Comparison of ENCODE assay signal across 29 cellular contexts in the genomic region with DNA sequence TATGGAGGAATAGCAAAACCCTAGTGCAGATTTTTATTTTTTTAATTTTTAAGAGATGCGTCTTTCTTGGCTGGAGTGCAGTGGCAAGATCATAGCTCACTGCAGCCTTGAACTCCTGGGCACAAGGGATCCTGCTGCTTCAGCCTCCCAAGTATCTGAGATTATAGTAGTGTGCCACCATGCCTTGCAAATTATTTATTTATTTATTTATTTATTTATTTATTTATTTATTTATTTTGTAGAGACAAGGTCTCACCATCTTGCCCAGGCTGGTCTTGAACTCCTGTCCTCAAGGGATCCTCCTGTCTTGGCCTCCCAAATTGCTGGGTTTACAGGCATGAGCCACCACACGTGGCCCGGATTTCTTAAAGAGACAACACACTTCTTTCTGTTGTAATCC.
"Had no signal": no experiment of that assay in that cellular context is flagged by ENCODE, and none has a peak within 500 bp of the region (broad histone marks: within the 10 kb centered on the region; RNA-seq: fewer than 3 reads in every experiment).

No MANE protein-coding gene starts in this region.

- H3K9me3 ChIP-seq: testis, thoracic aorta, thyroid gland, tibial artery, upper lobe of right lung, uterus, vagina had no signal

- DNase-seq: stimulated activated CD4-positive, alpha-beta T cell treated with anti-CD3 and anti-CD28 coated beads, Interleukin-2, amount 100 ng/mL, for 48 hours; stimulated activated CD4-positive, alpha-beta T cell treated with anti-CD3 and anti-CD28 coated beads, Interleukin-4, amount 100 ng/mL, for 1 hour; stimulated activated CD4-positive, alpha-beta T cell treated with anti-CD3 and anti-CD28 coated beads, Interleukin-4, amount 100 ng/mL, for 24 hours; stimulated activated CD4-positive, alpha-beta T cell treated with anti-CD3 and anti-CD28 coated beads, Interleukin-4, amount 100 ng/mL, for 4 hours; stimulated activated CD8-positive, alpha-beta memory T cell treated with anti-CD3 and anti-CD28 coated beads, Interleukin-4, amount 100 ng/mL, for 48 hours; stimulated activated naive B cell treated with anti-CD40 and anti-IgM and Interleukin-4, amounts not matched to agents 10 μg/mL and 1 μg/mL and 100 μg/mL, for 72 hours; stimulated activated naive CD4-positive, alpha-beta T cell; stimulated activated naive CD4-positive, alpha-beta T cell treated with Interleukin-2 at 50 U/mL for 16 hours; stimulated activated naive CD8-positive, alpha-beta T cell treated with anti-CD3 and anti-CD28 coated beads, Interleukin-15, amount 100 ng/mL, for 72 hours; stimulated activated naive CD8-positive, alpha-beta T cell treated with anti-CD3 and anti-CD28 coated beads, Interleukin-15, Interleukin-2, amounts not matched to agents 100 U/mL and 50 U/mL, for 24 hours; stomach; substantia nigra; testis; thyroid gland; tibial artery; transverse colon; trophoblast cell; upper lobe of left lung; upper lobe of right lung; uterus had no signal

- FAIRE-seq: urothelium cell line had no signal

- H3K36me3 ChIP-seq: stomach, suprapubic skin, thoracic aorta, thyroid gland, tibial artery, tibial nerve, transverse colon, upper lobe of left lung, upper lobe of right lung, uterus, vagina had no signal

- H3K4me1 Mint-ChIP-seq: stimulated activated effector memory CD8-positive, alpha-beta T cell treated with anti-CD3 and anti-CD28 coated beads, Interleukin-12 subunit alpha, Interleukin-12 subunit beta, amount 100 ng/mL, for 72 hours; stimulated activated memory B cell treated with anti-CD40 and anti-IgM and Interleukin-4, amounts not matched to agents 10 μg/mL and 1 μg/mL and 100 μg/mL, for 72 hours; stimulated activated naive B cell treated with anti-CD40 and anti-IgM and Interleukin-4, amounts not matched to agents 10 μg/mL and 1 μg/mL and 100 μg/mL, for 72 hours; stimulated activated naive CD8-positive, alpha-beta T cell treated with anti-CD3 and anti-CD28 coated beads, Interleukin-15, amount 100 ng/mL, for 72 hours had no signal

- H3K27ac Mint-ChIP-seq: stimulated activated effector memory CD8-positive, alpha-beta T cell treated with anti-CD3 and anti-CD28 coated beads, Interleukin-12 subunit alpha, Interleukin-12 subunit beta, amount 100 ng/mL, for 72 hours; stimulated activated memory B cell treated with anti-CD40 and anti-IgM and Interleukin-4, amounts not matched to agents 10 μg/mL and 1 μg/mL and 100 μg/mL, for 72 hours; stimulated activated naive B cell treated with anti-CD40 and anti-IgM and Interleukin-4, amounts not matched to agents 10 μg/mL and 1 μg/mL and 100 μg/mL, for 72 hours; stimulated activated naive CD8-positive, alpha-beta T cell treated with anti-CD3 and anti-CD28 coated beads, Interleukin-15, amount 100 ng/mL, for 72 hours; stimulated activated naive CD8-positive, alpha-beta T cell treated with anti-CD3 and anti-CD28 coated beads, Interleukin-15, Interleukin-2, amounts not matched to agents 100 ng/mL and 50 ng/mL, for 24 hours; type B pancreatic cell had no signal

- H3K4me3 Mint-ChIP-seq: stimulated activated effector memory CD8-positive, alpha-beta T cell treated with anti-CD3 and anti-CD28 coated beads, Interleukin-12 subunit alpha, Interleukin-12 subunit beta, amount 100 ng/mL, for 72 hours; stimulated activated memory B cell treated with anti-CD40 and anti-IgM and Interleukin-4, amounts not matched to agents 10 μg/mL and 1 μg/mL and 100 μg/mL, for 72 hours; stimulated activated naive B cell treated with anti-CD40 and anti-IgM and Interleukin-4, amounts not matched to agents 10 μg/mL and 1 μg/mL and 100 μg/mL, for 72 hours; stimulated activated naive CD8-positive, alpha-beta T cell treated with anti-CD3 and anti-CD28 coated beads, Interleukin-15, amount 100 ng/mL, for 72 hours; stimulated activated naive CD8-positive, alpha-beta T cell treated with anti-CD3 and anti-CD28 coated beads, Interleukin-15, Interleukin-2, amounts not matched to agents 100 ng/mL and 50 ng/mL, for 24 hours; type B pancreatic cell had no signal

- H3K27me3 ChIP-seq: stomach, suprapubic skin, testis, thyroid gland, tibial artery, tibial nerve, transverse colon, upper lobe of left lung, upper lobe of right lung, uterus, vagina had no signal

- H3K36me3 Mint-ChIP-seq: stimulated activated effector memory CD8-positive, alpha-beta T cell treated with anti-CD3 and anti-CD28 coated beads, Interleukin-12 subunit alpha, Interleukin-12 subunit beta, amount 100 ng/mL, for 72 hours; stimulated activated memory B cell treated with anti-CD40 and anti-IgM and Interleukin-4, amounts not matched to agents 10 μg/mL and 1 μg/mL and 100 μg/mL, for 72 hours; stimulated activated naive B cell treated with anti-CD40 and anti-IgM and Interleukin-4, amounts not matched to agents 10 μg/mL and 1 μg/mL and 100 μg/mL, for 72 hours; type B pancreatic cell had no signal

- ATAC-seq: stimulated activated effector memory CD8-positive, alpha-beta T cell treated with anti-CD3 and anti-CD28 coated beads, Interleukin-12 subunit alpha, Interleukin-12 subunit beta, amount 100 ng/mL, for 72 hours; stimulated activated memory B cell treated with anti-CD40 and anti-IgM and Interleukin-4, amounts not matched to agents 10 μg/mL and 1 μg/mL and 100 μg/mL, for 72 hours; stimulated activated naive B cell treated with anti-CD40 and anti-IgM and Interleukin-4, amounts not matched to agents 10 μg/mL and 1 μg/mL and 100 μg/mL, for 72 hours; stimulated activated naive CD8-positive, alpha-beta T cell treated with anti-CD3 and anti-CD28 coated beads, Interleukin-15, amount 100 ng/mL, for 72 hours; stimulated activated naive CD8-positive, alpha-beta T cell treated with anti-CD3 and anti-CD28 coated beads, Interleukin-15, Interleukin-2, amounts not matched to agents 100 U/mL and 50 U/mL, for 24 hours; upper lobe of right lung had no signal

- H3K4me1 ChIP-seq: stomach, suprapubic skin, testis, thyroid gland, tibial artery, tibial nerve, transverse colon, upper lobe of left lung, upper lobe of right lung, uterus, vagina had no signal

- H3K9me3 Mint-ChIP-seq: type B pancreatic cell had no signal

- H3K27me3 Mint-ChIP-seq: stimulated activated memory B cell treated with anti-CD40 and anti-IgM and Interleukin-4, amounts not matched to agents 10 μg/mL and 1 μg/mL and 100 μg/mL, for 72 hours; stimulated activated naive B cell treated with anti-CD40 and anti-IgM and Interleukin-4, amounts not matched to agents 10 μg/mL and 1 μg/mL and 100 μg/mL, for 72 hours; stimulated activated naive CD8-positive, alpha-beta T cell treated with anti-CD3 and anti-CD28 coated beads, Interleukin-15, amount 100 ng/mL, for 72 hours; stimulated activated naive CD8-positive, alpha-beta T cell treated with anti-CD3 and anti-CD28 coated beads, Interleukin-15, Interleukin-2, amounts not matched to agents 100 ng/mL and 50 ng/mL, for 24 hours had no signal

- H3K4me3 ChIP-seq: stomach, suprapubic skin, testis, thoracic aorta, thyroid gland, tibial artery, tibial nerve, transverse colon, upper lobe of left lung, upper lobe of right lung, uterus, vagina had no signal

- H3K27ac ChIP-seq: stomach, suprapubic skin, testis, thoracic aorta, thyroid gland, tibial artery, tibial nerve, transverse colon, upper lobe of left lung, upper lobe of right lung, uterus, vagina had no signal
